17 cellular contexts compared by ENCODE assay signal in the genomic region with DNA sequence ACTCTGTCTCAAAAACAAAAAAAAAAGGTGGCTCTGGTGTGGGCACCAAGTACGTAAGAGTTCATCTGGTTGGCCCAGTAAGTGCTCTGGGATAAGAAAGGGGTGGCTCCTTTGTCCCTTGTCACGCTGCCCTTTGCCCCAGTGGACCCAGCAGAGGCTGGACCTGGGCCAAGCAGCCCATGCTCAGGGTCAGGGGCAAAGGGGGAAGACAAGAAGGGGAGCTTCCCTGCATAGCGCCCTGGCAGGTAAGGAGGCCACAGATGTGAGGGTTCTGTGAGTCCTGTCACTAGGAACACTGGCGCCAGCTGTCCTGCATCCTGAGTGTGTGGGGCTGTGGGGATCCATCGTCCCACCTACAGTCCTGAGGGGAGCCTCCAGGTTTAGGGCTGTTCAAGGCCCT.
A peak's percentile ranks its signal among the peaks of the same experiment; 100 is the strongest.
DNase-seq lines count a peak whose midpoint lies in the region; ATAC-seq and TF ChIP-seq lines count a peak whose summit lies in the region.
"Had no signal": no experiment of that assay in that cellular context is flagged by ENCODE, and none has a peak within 500 bp of the region (broad histone marks: within the 10 kb centered on the region; RNA-seq: fewer than 3 reads in every experiment).

No MANE protein-coding gene starts in this region.

- WGBS in stomach, 5 donors = 72 to 82% (median 78%) methylated on average over 5 of the region's 5 CpGs

- DNase-seq in colonic mucosa = no peak
- peak in 2 of 3 donors; percentile 27 to 62 for DNase-seq in mucosa of descending colon
- no peak for DNase-seq in stomach
- no peak for DNase-seq in lower lobe of right lung
- DNase-seq in glutamatergic neuron = no peak
- DNase-seq: AML-193, C1 segment of cervical spinal cord, GDM1, Kasumi-1, NCI-H187, NCI-H446, NCI-H526, OCI-M1, SHP77 had no signal

- peaks cover 7% of the 10 kb centered on the region for H3K9me3 Mint-ChIP-seq in glutamatergic neuron (ENCODE audit: unreplicated experiment)

- H3K9me3 ChIP-seq in colonic mucosa (no peaks in the 10 kb centered on the region), mucosa of descending colon (no peaks in the 10 kb centered on the region), stomach (no peaks in the 10 kb centered on the region), lower lobe of right lung (no peaks in the 10 kb centered on the region)

- peak; percentile 4 for ATAC-seq in mucosa of descending colon
- ATAC-seq in lower lobe of right lung = no peak
- ATAC-seq in HG02840 (IDR thresholded peaks at IDR 0.05; ENCODE audit: low FRiP score, unreplicated experiment) = no peak

- H3K27me3 ChIP-seq in colonic mucosa = no peaks in the 10 kb centered on the region
- no peaks in the 10 kb centered on the region for H3K27me3 ChIP-seq in stomach
- H3K27me3 ChIP-seq in lower lobe of right lung (ENCODE audit: low read depth) = no peaks in the 10 kb centered on the region

- peaks cover 2% of the 10 kb centered on the region for H3K27me3 Mint-ChIP-seq in glutamatergic neuron (ENCODE audit: unreplicated experiment)

- H3K27ac ChIP-seq in 22Rv1 (peak overlapping the region; percentile 97), colonic mucosa (peak overlapping the region; percentile 70), stomach (peak overlapping the region; percentile 4 to 88 (median 82)), lower lobe of right lung (no peak overlapping the region)

- peaks cover 15% of the 10 kb centered on the region for H3K4me1 ChIP-seq in colonic mucosa
- H3K4me1 ChIP-seq in mucosa of descending colon (ENCODE audit: low read depth) = peaks cover 42% of the 10 kb centered on the region
- peaks cover 37 to 59% (median 58%) of the 10 kb centered on the region in 4 donors for H3K4me1 ChIP-seq in stomach
- H3K4me1 ChIP-seq in lower lobe of right lung = peaks cover 21% of the 10 kb centered on the region

- no peak for TF ChIP-seq EP300 in stomach (IDR thresholded peaks at IDR 0.05)

- peaks cover 25% of the 10 kb centered on the region for H3K4me1 Mint-ChIP-seq in glutamatergic neuron (ENCODE audit: low read depth, unreplicated experiment)
- H3K4me1 Mint-ChIP-seq: CD8-positive, alpha-beta memory T cell had no signal

- H3K4me3 ChIP-seq in colonic mucosa (no peak overlapping the region), mucosa of descending colon (no peak overlapping the region), stomach (no peak overlapping the region), lower lobe of right lung (no peak overlapping the region)

- H3K36me3 Mint-ChIP-seq in glutamatergic neuron (ENCODE audit: unreplicated experiment) = peaks cover 5% of the 10 kb centered on the region
- H3K36me3 Mint-ChIP-seq: CD8-positive, alpha-beta memory T cell had no signal

- H3K4me3 Mint-ChIP-seq in glutamatergic neuron (ENCODE audit: unreplicated experiment) = no peak overlapping the region
- H3K4me3 Mint-ChIP-seq: CD8-positive, alpha-beta memory T cell had no signal

- H3K9ac ChIP-seq in colonic mucosa (ENCODE audit: low read depth in 2 of 2, low read length in 2 of 2) = peak overlapping the region in 1 of 2 donors; percentile 42

- no peaks in the 10 kb centered on the region for H3K36me3 ChIP-seq in colonic mucosa
- no peaks in the 10 kb centered on the region for H3K36me3 ChIP-seq in mucosa of descending colon (ENCODE audit: low read depth)
- no peaks in the 10 kb centered on the region for H3K36me3 ChIP-seq in stomach
- H3K36me3 ChIP-seq in lower lobe of right lung = no peaks in the 10 kb centered on the region

- no peak overlapping the region for H3K27ac Mint-ChIP-seq in glutamatergic neuron (ENCODE audit: unreplicated experiment)
- H3K27ac Mint-ChIP-seq: CD8-positive, alpha-beta memory T cell had no signal

- intact Hi-C loops in colonic mucosa (cut with DNase I) (no loop called here), mucosa of descending colon (cut with DNase I, micrococcal nuclease) (no loop called here), stomach (cut with DNase I; ENCODE audit: low total_unique reads) (no loop called here), lower lobe of right lung (cut with DNase I) (no loop called here)

- TF ChIP-seq POLR2A in stomach (IDR thresholded peaks at IDR 0.05) = no peak

- TF ChIP-seq CTCF in 22Rv1 (IDR thresholded peaks at IDR 0.05) (no peak), colonic mucosa (IDR thresholded peaks at IDR 0.05) (no peak), mucosa of descending colon (IDR thresholded peaks at IDR 0.05) (no peak), stomach (IDR thresholded peaks at IDR 0.05) (no peak), lower lobe of right lung (IDR thresholded peaks at IDR 0.05) (no peak), glutamatergic neuron (IDR thresholded peaks at IDR 0.05; ENCODE audit: partially characterized antibody, unreplicated experiment) (no peak)

Comparison
In these comparisons a context has a peak if more than half of its experiments do, and no peak if none do; other contexts are left out.
1. DNase-seq: peak in mucosa of descending colon (2 of 3); none in colonic mucosa (single experiment), stomach (single experiment), lower lobe of right lung (single experiment) and glutamatergic neuron (single experiment).